8 cellular contexts compared by ENCODE assay signal in the genomic region with DNA sequence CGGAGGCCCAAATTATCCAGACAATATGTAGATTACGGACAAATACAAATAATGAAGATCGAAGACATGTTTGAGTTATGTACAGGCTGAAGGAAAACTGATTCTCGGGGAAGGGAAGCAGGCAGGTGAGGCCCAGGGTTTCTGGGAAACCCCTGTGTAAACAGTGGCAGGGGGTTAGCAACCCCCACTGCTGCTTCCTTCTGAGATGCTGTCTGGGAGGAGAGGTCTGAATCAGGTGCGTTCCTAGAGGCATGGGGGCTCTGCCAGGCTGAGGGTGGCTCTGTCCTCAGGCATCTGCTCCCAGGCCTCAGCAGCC. TPM values are rescaled to one million over a fixed set of nuclear protein-coding genes. Genes with fewer than 3 reads are reported as not detected.
A peak's percentile ranks its signal among the peaks of the same experiment; 100 is the strongest.
DNase-seq lines count a peak whose midpoint lies in the region; ATAC-seq, FAIRE-seq and TF ChIP-seq lines count a peak whose summit lies in the region.

No MANE protein-coding gene starts in this region.

- H3K27ac ChIP-seq in heart right ventricle (peak overlapping the region; percentile 37 to 82 (median 72)), K562 (ENCODE audit: extremely low read depth, low read depth, low read length) (no peak overlapping the region), mesendoderm (ENCODE audit: low read depth, low read length) (peak overlapping the region; percentile 62), urinary bladder (ENCODE audit: low read depth) (peak overlapping the region; percentile 68)

- no peak overlapping the region for H2AK5ac ChIP-seq in mesendoderm (ENCODE audit: low read length)

- peak overlapping the region; percentile 84 for H3K56ac ChIP-seq in mesendoderm (ENCODE audit: low read length)

- no peak overlapping the region for H3K4ac ChIP-seq in mesendoderm (ENCODE audit: low read depth, low read length)

- no peak overlapping the region for H3K23ac ChIP-seq in mesendoderm (ENCODE audit: low read length)

- DNase-seq in heart right ventricle: no peak
- DNase-seq in left cardiac atrium: no peak
- no peak for DNase-seq in K562 (ENCODE audit: extremely low read depth in 1 of 4, low spot score in 3 of 4)
- no peak for DNase-seq in mesendoderm
- no peak for DNase-seq in NCI-H774 (lab: John Stamatoyannopoulos, UW)
- DNase-seq in H54 (ENCODE audit: insufficient read length, low spot score): no peak
- no peak for DNase-seq in AG08395 (ENCODE audit: low spot score)

- peak overlapping the region; percentile 50 to 88; a peak in 3 of 4 replicates for H3K9ac ChIP-seq in K562 (ENCODE audit: insufficient read depth in 1 of 2, low read depth in 2 of 2, low read length in 2 of 2)
- peak overlapping the region; percentile 58 for H3K9ac ChIP-seq in mesendoderm (ENCODE audit: low read length)

- CTCF ChIA-PET in K562 (lab: Yijun Ruan, JAX; ENCODE audit: low intra/inter-chr PET ratio): interaction anchor here (0.5 to 0.6 kb wide), 2 partner anchors 66 to 792 kb away, joined by 3 to 5 read pairs; no protein-coding TSS in a partner anchor

- FAIRE-seq in K562 (lab: Jason Lieb, UNC): peak; percentile 6
- no peak for FAIRE-seq in H54 (lab: Jason Lieb, UNC)

- H2BK5ac ChIP-seq in mesendoderm (ENCODE audit: low read length): no peak overlapping the region

- no peak for TF ChIP-seq CTCF in heart right ventricle (IDR thresholded peaks at IDR 0.05)
- TF ChIP-seq CTCF in K562 (IDR thresholded peaks at IDR 0.05 in 2 of 3, conservative IDR thresholded peaks at IDR 0.05 in 1 of 3; ENCODE audit: insufficient read depth in 2 of 3, low read depth in 1 of 3, low read length in 3 of 3): no peak

- H3K36me3 ChIP-seq in heart right ventricle: no peaks in the 10 kb centered on the region
- H3K36me3 ChIP-seq in K562 (ENCODE audit: control insufficient read depth, insufficient read depth, low read length): no peaks in the 10 kb centered on the region
- H3K36me3 ChIP-seq in mesendoderm (ENCODE audit: control insufficient read depth, insufficient read depth, low read length): no peaks in the 10 kb centered on the region
- H3K36me3 ChIP-seq in urinary bladder (ENCODE audit: insufficient read depth): no peaks in the 10 kb centered on the region

- intact Hi-C loops in heart right ventricle (cut with DNase I): loop anchor here in 8 of 10 donors (5.0 to 10.0 kb wide), 4 partner anchors 307 to 790 kb away; no protein-coding TSS in a partner anchor
- intact Hi-C loops in left cardiac atrium (cut with DNase I): loop anchor here in 1 of 2 donors (10.0 kb wide), 1 partner anchor 300 kb away; no protein-coding TSS in a partner anchor
- intact Hi-C loops in K562 (cut with micrococcal nuclease): loop anchor here (5.0 kb wide), 2 partner anchors 307 to 787 kb away; no protein-coding TSS in a partner anchor

- no peak overlapping the region for H2BK120ac ChIP-seq in mesendoderm (ENCODE audit: low read depth, low read length)

- ATAC-seq in heart right ventricle (no peak), left cardiac atrium (no peak), K562 (peak; percentile 20)

- H4K20me1 ChIP-seq in K562 (replicated peaks; ENCODE audit: control insufficient read depth, insufficient read depth, low read length): no peaks in the 10 kb centered on the region

- H4K8ac ChIP-seq in mesendoderm (ENCODE audit: low read depth, low read length): no peak overlapping the region

- 63 to 65% methylated on average over 5 of the region's 5 CpGs for WGBS in heart right ventricle, 2 donors
- WGBS in K562 (ENCODE audit: insufficient coverage, low coverage, missing lambda C conversion rate): 63% methylated on average over 5 of the region's 5 CpGs
- no CpG with 5 or more reads among the region's 5 CpGs for WGBS in mesendoderm (ENCODE audit: extremely low coverage, insufficient coverage, low lambda C conversion rate)
- 61% methylated on average over 5 of the region's 5 CpGs for WGBS in urinary bladder

- H3K79me1 ChIP-seq in mesendoderm (ENCODE audit: low read length): no peaks in the 10 kb centered on the region

- BruUV-seq in K562 (replicated peaks; lab: Mats Ljungman, UMichigan): no TSS peak

- H3K4me3 ChIP-seq in heart right ventricle (peak overlapping the region; percentile 27 to 61 (median 56)), K562 (peak overlapping the region; percentile 36), mesendoderm (ENCODE audit: low read length) (no peak overlapping the region), urinary bladder (ENCODE audit: low read depth, low read length) (peak overlapping the region; percentile 47)

- in situ Hi-C loops in K562 (cut with MboI): loop anchor here (25.0 kb wide), 1 partner anchor 782 kb away; no protein-coding TSS in a partner anchor

- TF ChIP-seq RAD21 in K562 (CRISPR knock-in tag; conservative IDR thresholded peaks at IDR 0.05 in 1 of 2, IDR thresholded peaks at IDR 0.05 in 1 of 2): no peak

- H2AFZ ChIP-seq in K562 (ENCODE audit: low read depth, low read length): peak overlapping the region; percentile 94

- H3K9me3 ChIP-seq in heart right ventricle: no peaks in the 10 kb centered on the region
- H3K9me3 ChIP-seq in K562 (replicated peaks; ENCODE audit: control insufficient read depth, insufficient read depth, low read depth, low read length): no peaks in the 10 kb centered on the region

- no peak for TF ChIP-seq EP300 in K562 (IDR thresholded peaks at IDR 0.05; ENCODE audit: low read length)

- H3K4me1 ChIP-seq in heart right ventricle (peaks cover 0 to 25% (median 6%) of the 10 kb centered on the region in 9 donors), K562 (replicated peaks in 1 of 2; ENCODE audit: control insufficient read depth in 2 of 2, insufficient read depth in 2 of 2, low read length in 2 of 2) (peaks cover 8 to 16% of the 10 kb centered on the region in 2 experiments; a peak in 4 of 5 replicates), mesendoderm (ENCODE audit: control insufficient read depth, low read depth, low read length) (peaks cover 4% of the 10 kb centered on the region), urinary bladder (ENCODE audit: insufficient read depth) (no peaks in the 10 kb centered on the region)

- peaks cover 0 to 54% (median 0%) of the 10 kb centered on the region in 7 donors for H3K27me3 ChIP-seq in heart right ventricle
- H3K27me3 ChIP-seq in K562 (ENCODE audit: control insufficient read depth in 2 of 2, insufficient read depth in 2 of 2, low read length in 2 of 2): peaks cover 8 to 18% of the 10 kb centered on the region in 2 experiments; a peak in 4 of 5 replicates
- H3K27me3 ChIP-seq in mesendoderm (ENCODE audit: insufficient read depth, low read length, poor library complexity): peaks cover 7% of the 10 kb centered on the region

- POLR2A ChIA-PET in K562 (lab: Yijun Ruan, JAX): interaction anchor here (0.7 kb wide), 1 partner anchor 9 kb away, joined by 3 read pairs; no protein-coding TSS in a partner anchor

- H3K18ac ChIP-seq in mesendoderm (ENCODE audit: low read length): no peak overlapping the region

- H3K4me2 ChIP-seq in K562 (ENCODE audit: insufficient read depth, low read length): peak overlapping the region; percentile 76
- peak overlapping the region; percentile 54 for H3K4me2 ChIP-seq in mesendoderm (ENCODE audit: low read length)

- H4K5ac ChIP-seq in mesendoderm (ENCODE audit: low read length): no peak overlapping the region

- H3K9me1 ChIP-seq in K562 (ENCODE audit: control insufficient read depth, insufficient read depth, low read length): no peaks in the 10 kb centered on the region

- no peaks in the 10 kb centered on the region for H3K79me2 ChIP-seq in K562 (ENCODE audit: control insufficient read depth, insufficient read depth, low read length)
- no peaks in the 10 kb centered on the region for H3K79me2 ChIP-seq in mesendoderm (ENCODE audit: control insufficient read depth, insufficient read depth, low read length)

- H2BK15ac ChIP-seq in mesendoderm (replicated peaks; ENCODE audit: low read depth): no peak overlapping the region

- TF ChIP-seq POLR2A in K562 (conservative IDR thresholded peaks at IDR 0.05) (no peak), H54 (IDR thresholded peaks at IDR 0.05; ENCODE audit: low read depth, low read length) (no peak)

RNA-seq across cellular contexts. Expression of gene MDGA1, which starts 7.2 kb away (rescaled TPM):
- total RNA-seq in heart right ventricle: 10 to 100 TPM in 1 of 10 donors, 1 to 10 TPM in 9; 1.1 to 12.0 (median 2.0) TPM
- polyA plus RNA-seq in heart right ventricle: 1 to 10 TPM in 1 of 2 donors, under 1 TPM in 1; 0.36 to 1.6 TPM
- total RNA-seq in left cardiac atrium: 1 to 10 TPM; 2.9 to 4.7 TPM
- 3.1 and 9.7 TPM in 2 replicates for total RNA-seq in K562 (2011; cell fraction: chromatin; rRNA removed; ENCODE audit: low replicate concordance)
- total RNA-seq in K562 (2011; cell fraction: nucleolus; rRNA removed): 2.6 and 5.3 TPM in 2 replicates
- 3.7 and 6.1 TPM in 2 replicates for total RNA-seq in K562 (2011; cell fraction: nucleoplasm; rRNA removed)
- total RNA-seq in K562 (2014; rRNA removed): 0.50 and 0.57 TPM in 2 replicates
- 0.62 and 0.83 TPM in 2 replicates for total RNA-seq in K562 (2014; rRNA removed; fragmentation: Illumina TruSeq; extraction: Trizol)
- total RNA-seq in K562 (2015; rRNA removed; fragmentation: Illumina TruSeq; extraction: Trizol): 0.14 and 0.49 TPM in 2 replicates
- total RNA-seq in K562 (2021): 2.2 and 3.2 TPM in 2 replicates
- 0.34 and 2.1 TPM in 2 replicates for polyA plus RNA-seq in K562 (2011; rRNA removed)
- 0.37 and 4.5 TPM in 2 replicates for polyA plus RNA-seq in K562 (2011; cell fraction: cytosol; rRNA removed)
- 0.86 and 9.4 TPM in 2 replicates for polyA plus RNA-seq in K562 (2011; cell fraction: nucleus; rRNA removed)
- polyA plus RNA-seq in K562 (2012): 0.86 and 2.0 TPM in 2 replicates
- 0.73 and 1.3 TPM in 2 replicates for polyA plus RNA-seq in K562 (2014; fragmentation: Illumina TruSeq; extraction: Trizol)
- under 1 TPM; 0.18 to 0.31 TPM for polyA plus RNA-seq in K562 (2014; fragmentation: Nextera tagmentation; extraction: Ambion mirVana)
- polyA plus RNA-seq in K562 (2014; rRNA removed): 1.4 and 2.0 TPM in 2 replicates
- polyA minus RNA-seq in K562 (2011; rRNA and poly(A)+ RNA removed): 0.33 and 2.5 TPM in 2 replicates
- 1.6 TPM in 1 of 2 replicates, not detected in the other for polyA minus RNA-seq in K562 (2011; cell fraction: cytosol; rRNA and poly(A)+ RNA removed)
- 0.56 and 3.8 TPM in 2 replicates for polyA minus RNA-seq in K562 (2011; cell fraction: nucleus; rRNA and poly(A)+ RNA removed)
- polyA plus RNA-seq in mesendoderm (2013, experiment 1 of 2): 0.39 TPM
- 0.35 TPM for polyA plus RNA-seq in mesendoderm (2013, experiment 2 of 2)
- 3.6 TPM for total RNA-seq in urinary bladder
- polyA plus RNA-seq in urinary bladder: 3.3 TPM
